ENCODE assay signal across 8 cellular contexts in genomic region chr3:138915503-138916498, GRCh38. TPM values are rescaled to one million over a fixed set of nuclear protein-coding genes. Genes with fewer than 3 reads are reported as not detected.
DNase-seq lines count a peak whose midpoint lies in the region; ATAC-seq and TF ChIP-seq lines count a peak whose summit lies in the region.

No MANE protein-coding gene starts in this region.

- ATAC-seq in DND-41 (ENCODE audit: insufficient read depth, low read depth) (peak; percentile 93), GM21825 (IDR thresholded peaks at IDR 0.05; ENCODE audit: unreplicated experiment) (peak; percentile 82), natural killer cell (peak; percentile 87 to 91 (median 88))
- ATAC-seq in activated T-helper 17 cell treated with anti-CD3 and anti-CD28 coated beads, Interleukin-2, amount 50 U/mL, for 72 hours (replicated peaks) = peak; percentile 87

- H3K27me3 ChIP-seq in DND-41 (ENCODE audit: insufficient read depth, low read length, poor library complexity) = no peaks in the 10 kb centered on the region

- H3K27ac Mint-ChIP-seq in activated T-helper 17 cell treated with anti-CD3 and anti-CD28 coated beads, Interleukin-2, amount 50 U/mL, for 72 hours = no peak overlapping the region
- peak overlapping the region in 1 of 2 donors; percentile 79 for H3K27ac Mint-ChIP-seq in natural killer cell

- H3K79me2 ChIP-seq in DND-41 (ENCODE audit: insufficient read depth, low read length) = no peaks in the 10 kb centered on the region

- peak overlapping the region; percentile 94 for H2AFZ ChIP-seq in DND-41 (ENCODE audit: low read depth, low read length)

- H3K9me3 Mint-ChIP-seq in activated T-helper 17 cell treated with anti-CD3 and anti-CD28 coated beads, Interleukin-2, amount 50 U/mL, for 72 hours = no peaks in the 10 kb centered on the region
- H3K9me3 Mint-ChIP-seq in natural killer cell = no peaks in the 10 kb centered on the region

- intact Hi-C loops in natural killer cell (cut with micrococcal nuclease) = loop anchor here (1.0 to 2.0 kb wide), 4 partner anchors 81 to 322 kb away; partner anchors contain the start of genes CEP70 and PIK3CB

- H3K4me3 ChIP-seq in DND-41 (ENCODE audit: low read depth in 1 of 2, low read length in 2 of 2) (peak overlapping the region; percentile 45 to 74; a peak in 3 of 4 replicates), fibroblast of mammary gland (ENCODE audit: control insufficient read depth, low read depth, low read length) (peak overlapping the region; percentile 79)

- TF ChIP-seq CTCF in DND-41 (IDR thresholded peaks at IDR 0.05; ENCODE audit: borderline replicate concordance, extremely low read depth, low read length, poor library complexity, severe bottlenecking) = peak; percentile 86
- TF ChIP-seq CTCF in fibroblast of mammary gland (conservative IDR thresholded peaks at IDR 0.05; ENCODE audit: control insufficient read depth, insufficient read depth, low read depth, low read length) = peak; percentile 49
- peak; percentile 86 for TF ChIP-seq CTCF in natural killer cell (IDR thresholded peaks at IDR 0.05)

- peaks cover 16% of the 10 kb centered on the region for H3K4me1 ChIP-seq in DND-41 (ENCODE audit: insufficient read depth, low read length)

- H3K36me3 Mint-ChIP-seq in activated T-helper 17 cell treated with anti-CD3 and anti-CD28 coated beads, Interleukin-2, amount 50 U/mL, for 72 hours (ENCODE audit: low read depth) = no peaks in the 10 kb centered on the region
- no peaks in the 10 kb centered on the region for H3K36me3 Mint-ChIP-seq in natural killer cell

- H3K27me3 Mint-ChIP-seq in activated T-helper 17 cell treated with anti-CD3 and anti-CD28 coated beads, Interleukin-2, amount 50 U/mL, for 72 hours = peaks cover 12% of the 10 kb centered on the region
- peaks cover 8 to 13% of the 10 kb centered on the region in 2 donors for H3K27me3 Mint-ChIP-seq in natural killer cell (ENCODE audit: low read depth in 2 of 2)

- H3K4me1 Mint-ChIP-seq in activated T-helper 17 cell treated with anti-CD3 and anti-CD28 coated beads, Interleukin-2, amount 50 U/mL, for 72 hours = peaks cover 5% of the 10 kb centered on the region
- H3K4me1 Mint-ChIP-seq in natural killer cell = peaks cover 4 to 7% of the 10 kb centered on the region in 2 donors

- H3K9me3 ChIP-seq in DND-41 (ENCODE audit: insufficient read depth, low read length, severe bottlenecking) (no peaks in the 10 kb centered on the region), KOPT-K1 (ENCODE audit: insufficient read depth, low read length, poor library complexity, severe bottlenecking) (no peaks in the 10 kb centered on the region)

- peak overlapping the region; percentile 92 for H3K4me2 ChIP-seq in DND-41 (ENCODE audit: insufficient read depth, low read length)

- peak overlapping the region; percentile 68 for H3K9ac ChIP-seq in DND-41 (ENCODE audit: low read depth, low read length)

- DNase-seq in DND-41 (peak; percentile 90), RKO (ENCODE audit: low spot score) (peak; percentile 88), fibroblast of mammary gland (ENCODE audit: low read depth) (peak; percentile 84), natural killer cell (peak; percentile 79)
- peak; percentile 45 to 84 (median 74) for DNase-seq in stimulated activated naive CD4-positive, alpha-beta T cell (lab: John Stamatoyannopoulos, UW)

- no peaks in the 10 kb centered on the region for H4K20me1 ChIP-seq in DND-41 (ENCODE audit: insufficient read depth, low read length)

- no peaks in the 10 kb centered on the region for H3K36me3 ChIP-seq in DND-41 (ENCODE audit: insufficient read depth, low read length)
- no peaks in the 10 kb centered on the region for H3K36me3 ChIP-seq in KOPT-K1 (ENCODE audit: insufficient read depth, low read length)

- H3K27ac ChIP-seq in DND-41 (ENCODE audit: low read length) (peak overlapping the region; percentile 70), KOPT-K1 (ENCODE audit: low read depth, low read length, poor library complexity, severe bottlenecking) (peak overlapping the region; percentile 36)

- peak overlapping the region; percentile 67 for H3K4me3 Mint-ChIP-seq in activated T-helper 17 cell treated with anti-CD3 and anti-CD28 coated beads, Interleukin-2, amount 50 U/mL, for 72 hours
- H3K4me3 Mint-ChIP-seq in natural killer cell = peak overlapping the region; percentile 87

RNA-seq across cellular contexts. Expression of gene FOXL2, which starts 31.1 kb away (rescaled TPM):
- not detected for total RNA-seq in activated T-helper 17 cell treated with anti-CD3 and anti-CD28 coated beads, Interleukin-2, amount 50 U/mL, for 72 hours
- not detected for total RNA-seq in natural killer cell

RNA-seq across cellular contexts. Expression of gene FOXL2NB, which starts 31.2 kb away (rescaled TPM):
- not detected for total RNA-seq in activated T-helper 17 cell treated with anti-CD3 and anti-CD28 coated beads, Interleukin-2, amount 50 U/mL, for 72 hours
- not detected for total RNA-seq in natural killer cell

Comparison
In these comparisons a context has a peak if more than half of its experiments do, and no peak if none do; other contexts are left out.
1. Peak in every context shown above with its lines: DNase-seq, ATAC-seq, H3K4me3 ChIP-seq and H3K27ac ChIP-seq.